In genomic region chr21:41425588-41425953, GRCh38 we compare ENCODE assay signal across 8 cellular contexts. TPM values are rescaled to one million over a fixed set of nuclear protein-coding genes. Genes with fewer than 3 reads are reported as not detected.
DNase-seq lines count a peak whose midpoint lies in the region; ATAC-seq, FAIRE-seq and TF ChIP-seq lines count a peak whose summit lies in the region.

No MANE protein-coding gene starts in this region.

- TF ChIP-seq RAD21 in A549 (conservative IDR thresholded peaks at IDR 0.05 in 1 of 2, IDR thresholded peaks at IDR 0.05 in 1 of 2): no peak

- H3K36me3 ChIP-seq in muscle layer of colon (ENCODE audit: insufficient read depth, low read length): peaks cover 3% of the 10 kb centered on the region

- no peak for TF ChIP-seq EP300 in A549 (IDR thresholded peaks at IDR 0.05)

- H3K9me3 ChIP-seq in A549: no peaks in the 10 kb centered on the region
- no peaks in the 10 kb centered on the region for H3K9me3 ChIP-seq in muscle layer of colon (ENCODE audit: low read length)

- POLR2A ChIA-PET in A549 (lab: Yijun Ruan, JAX): no interaction called here

- peak overlapping the region; percentile 84 for H3K4me2 ChIP-seq in A549

- H3K4me1 ChIP-seq in A549 (no peaks in the 10 kb centered on the region), muscle layer of colon (ENCODE audit: insufficient read depth, low read length) (no peaks in the 10 kb centered on the region)

- 84% methylated on average over 7 of the region's 7 CpGs for WGBS in A549 (ENCODE audit: missing lambda C conversion rate)

- H3K4me3 ChIP-seq in A549 (peak overlapping the region; percentile 49), muscle layer of colon (ENCODE audit: low read depth in 1 of 2, low read length in 2 of 2) (peak overlapping the region; percentile 81 to 90)

- FAIRE-seq in A549 (lab: Jason Lieb, UNC): no peak

- H3K9ac ChIP-seq in muscle layer of colon (ENCODE audit: low read length): peak overlapping the region; percentile 64

- TF ChIP-seq POLR2A in A549 (IDR thresholded peaks at IDR 0.05; ENCODE audit: low read length): no peak

- H3K27ac ChIP-seq in A549: peak overlapping the region in 1 of 2 experiments; percentile 71; a peak in 2 of 6 replicates
- peak overlapping the region; percentile 79 for H3K27ac ChIP-seq in caudate nucleus (ENCODE audit: low read depth, low read length)
- peak overlapping the region; percentile 76 for H3K27ac ChIP-seq in muscle layer of colon (ENCODE audit: low read depth, low read length)

- TF ChIP-seq CTCF in A549 (IDR thresholded peaks at IDR 0.05): no peak

- H3K27me3 ChIP-seq in muscle layer of colon (ENCODE audit: control insufficient read depth in 1 of 2, insufficient read depth in 2 of 2, low read length in 2 of 2): no peaks in the 10 kb centered on the region

- no peak for DNase-seq in A549 (ENCODE audit: low read depth in 1 of 2, low spot score in 1 of 2)
- DNase-seq in caudate nucleus (lab: John Stamatoyannopoulos, UW): no peak
- DNase-seq in NCI-H446 treated with DMSO at 0.1 percent for 48 hours (lab: John Stamatoyannopoulos, UW): no peak

- CTCF ChIA-PET in A549 (lab: Yijun Ruan, JAX): no interaction called here

- ATAC-seq in A549: no peak
- ATAC-seq in HG03064 (IDR thresholded peaks at IDR 0.05; ENCODE audit: low read depth, unreplicated experiment): peak; percentile 5
- no peak for ATAC-seq in GM18867 (IDR thresholded peaks at IDR 0.05; ENCODE audit: unreplicated experiment)
- ATAC-seq in HG02885 (IDR thresholded peaks at IDR 0.05; ENCODE audit: poor library complexity, unreplicated experiment): no peak
- ATAC-seq in HG02840 (IDR thresholded peaks at IDR 0.05; ENCODE audit: low FRiP score, unreplicated experiment): no peak

TF ChIP-seq in A549, 52 proteins besides CTCF, POLR2A, EP300 and RAD21:
- TF ChIP-seq TFCP2L1 (CRISPR knock-in tag; IDR thresholded peaks at IDR 0.05) (no peak), ZFP36 (IDR thresholded peaks at IDR 0.05; ENCODE audit: borderline replicate concordance, partially characterized antibody) (no peak), TP53 (CRISPR knock-in tag; IDR thresholded peaks at IDR 0.05) (no peak), ATOH8 (CRISPR knock-in tag; IDR thresholded peaks at IDR 0.05; ENCODE audit: low read depth) (no peak), MAZ (IDR thresholded peaks at IDR 0.05; ENCODE audit: borderline replicate concordance, low read depth, low read length) (no peak), ELK1 (IDR thresholded peaks at IDR 0.05; ENCODE audit: low read depth, low read length) (no peak), FOSB (CRISPR knock-in tag; IDR thresholded peaks at IDR 0.05) (no peak), MAFK (IDR thresholded peaks at IDR 0.05; ENCODE audit: partially characterized antibody) (no peak), JUNB (IDR thresholded peaks at IDR 0.05) (no peak), POLR2AphosphoS2 (conservative IDR thresholded peaks at IDR 0.05; ENCODE audit: low read length) (no peak), HDAC2 (IDR thresholded peaks at IDR 0.05) (no peak), MYC (IDR thresholded peaks at IDR 0.05; ENCODE audit: borderline replicate concordance, low read length) (no peak)
TF ChIP-seq in A549: peak in this region for 0.

RNA-seq across cellular contexts. Expression of gene MX1, which starts 0.5 kb away (rescaled TPM):
- 0.78 and 0.96 TPM in 2 replicates for polyA plus RNA-seq in A549 (2011; rRNA removed)
- polyA plus RNA-seq in A549 (2012; cell fraction: cytosol; rRNA removed): 0.17 and 0.30 TPM in 2 replicates
- 0.65 and 1.4 TPM in 2 replicates for polyA plus RNA-seq in A549 (2012; cell fraction: nucleus; rRNA removed)
- polyA plus RNA-seq in A549 (2017; fragmentation: RNase III; extraction: RNeasy Plus Mini Kit Qiagen cat#74134 plus additional on column Dnase treatment): 0.58 to 0.78 TPM (median 0.67 TPM) in 3 replicates
- polyA minus RNA-seq in A549 (2011; rRNA and poly(A)+ RNA removed): 1.4 and 2.3 TPM in 2 replicates
